1 cellular context compared by ENCODE assay signal in the genomic region with DNA sequence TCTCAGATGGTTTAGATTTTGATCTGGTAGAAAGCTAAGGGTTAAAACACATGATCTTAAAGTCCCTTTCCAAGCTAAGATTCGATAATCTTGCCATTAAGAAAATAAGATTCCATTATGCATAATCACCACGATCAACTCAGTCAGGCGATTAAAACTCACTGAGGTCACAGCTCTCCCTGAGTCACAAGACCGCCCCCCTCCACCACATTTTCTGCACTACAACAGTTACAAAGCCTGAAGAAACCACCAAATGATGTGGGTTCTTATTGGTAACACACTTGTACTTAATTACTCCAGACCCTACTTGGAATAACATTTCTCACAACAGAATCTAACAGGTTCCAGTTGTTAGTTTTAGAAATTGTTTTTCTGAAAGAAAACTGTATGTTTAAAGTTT.
TF ChIP-seq lines count a peak whose summit lies in the region.

No MANE protein-coding gene starts in this region.

TF ChIP-seq in IMR-90, 13 proteins besides CTCF, POLR2A, EP300 and RAD21:
- no peak for TF ChIP-seq FOS (IDR thresholded peaks at IDR 0.05; ENCODE audit: low read depth, low read length)
